Comparison of ENCODE assay signal across 1 cellular context in genomic region chr17:15642505-15643251, GRCh38.
A peak's percentile ranks its signal among the peaks of the same experiment; 100 is the strongest.
TF ChIP-seq lines count a peak whose summit lies in the region.

No MANE protein-coding gene starts in this region.

TF ChIP-seq in K562, 482 proteins besides CTCF, POLR2A, EP300 and RAD21:
- TF ChIP-seq C11orf30 (IDR thresholded peaks at IDR 0.05; ENCODE audit: low read depth) (peak; percentile 66), MAFG (tag; conservative IDR thresholded peaks at IDR 0.05) (peak; percentile 39; the same call in 1 of the 2 replicates), CBFA2T3 (IDR thresholded peaks at IDR 0.05) (peak; percentile 42), KDM1A (IDR thresholded peaks at IDR 0.05) (0 out of 4 replicates have a peak, but pooled peaks of 1 of the 2 experiments have one; percentile 18)
